Comparison of ENCODE assay signal across 17 cellular contexts in the genomic region with DNA sequence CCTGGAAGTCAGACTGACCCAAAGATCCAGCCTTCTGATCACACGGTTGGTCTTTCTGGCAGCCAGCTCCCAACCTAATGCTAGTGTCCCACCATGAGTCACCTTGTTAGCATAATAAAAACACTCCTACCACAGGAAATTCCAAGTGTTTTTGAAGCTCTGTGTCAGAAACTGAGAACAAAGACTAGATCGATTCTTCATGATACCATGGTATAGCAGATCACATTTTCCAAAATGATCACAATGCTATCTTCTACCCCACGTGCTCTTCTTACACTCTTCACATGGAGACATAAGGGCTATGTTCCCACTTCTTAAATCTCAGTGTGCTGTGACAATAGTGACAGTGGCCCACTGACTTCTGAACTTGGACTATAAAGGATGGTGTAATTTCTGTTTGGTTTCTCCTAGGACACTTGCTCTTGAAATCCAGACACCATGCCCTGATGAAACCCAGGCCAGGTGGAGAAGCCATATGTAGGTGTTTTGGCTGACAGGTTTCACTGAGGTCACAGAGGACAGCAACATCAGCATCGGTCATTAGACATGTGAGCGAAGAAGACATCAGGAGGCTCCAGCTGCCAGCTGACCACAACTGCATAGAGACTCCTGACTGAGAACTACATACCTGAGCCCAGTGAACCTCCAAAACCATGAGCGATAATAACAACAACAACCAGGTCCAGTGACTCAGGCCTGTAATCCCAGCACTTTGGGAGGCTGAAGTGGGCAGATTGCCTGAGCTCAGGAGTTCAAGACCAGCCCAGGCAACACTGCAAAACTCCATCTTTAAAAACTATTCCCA. TPM values are rescaled to one million over a fixed set of nuclear protein-coding genes. Genes with fewer than 3 reads are reported as not detected.
DNase-seq lines count a peak whose midpoint lies in the region; ATAC-seq and TF ChIP-seq lines count a peak whose summit lies in the region.
"Had no signal": no experiment of that assay in that cellular context is flagged by ENCODE, and none has a peak within 500 bp of the region (broad histone marks: within the 10 kb centered on the region; RNA-seq: fewer than 3 reads in every experiment).

No MANE protein-coding gene starts in this region.

- H3K4me3 ChIP-seq in right lobe of liver (no peak overlapping the region), vagina (no peak overlapping the region)
- no peak overlapping the region for H3K4me3 ChIP-seq in effector memory CD4-positive, alpha-beta T cell (ENCODE audit: insufficient read depth, low read depth, low read length, poor library complexity, severe bottlenecking)
- H3K4me3 ChIP-seq: PC-9 had no signal

- H3K27ac Mint-ChIP-seq in IgD-negative memory B cell = peak overlapping the region in 2 of 3 donors; percentile 3 to 69
- H3K27ac Mint-ChIP-seq: activated naive CD8-positive, alpha-beta T cell; B cell had no signal

- peaks cover 2 to 14% (median 5%) of the 10 kb centered on the region in 3 donors for H3K9me3 Mint-ChIP-seq in IgD-negative memory B cell

- no peak for TF ChIP-seq CTCF in right lobe of liver (IDR thresholded peaks at IDR 0.05)
- TF ChIP-seq CTCF in vagina (IDR thresholded peaks at IDR 0.05) = no peak

- H3K36me3 ChIP-seq in right lobe of liver = no peaks in the 10 kb centered on the region
- H3K36me3 ChIP-seq in effector memory CD4-positive, alpha-beta T cell (ENCODE audit: control insufficient read depth, insufficient read depth, low read length) = no peaks in the 10 kb centered on the region
- H3K36me3 ChIP-seq in vagina = no peaks in the 10 kb centered on the region

- H3K27me3 Mint-ChIP-seq in IgD-negative memory B cell = peaks cover 6% of the 10 kb centered on the region

- H3K4me1 ChIP-seq in right lobe of liver (peaks cover 0 to 25% (median 4%) of the 10 kb centered on the region in 4 donors), vagina (no peaks in the 10 kb centered on the region)
- H3K4me1 ChIP-seq in effector memory CD4-positive, alpha-beta T cell (ENCODE audit: control insufficient read depth, insufficient read depth, low read length, poor library complexity, severe bottlenecking) = no peaks in the 10 kb centered on the region
- H3K4me1 ChIP-seq: parathyroid adenoma had no signal

- ATAC-seq in right lobe of liver (peak; percentile 20 to 61 (median 42)), HG03342 (IDR thresholded peaks at IDR 0.05; ENCODE audit: unreplicated experiment) (no peak)
- ATAC-seq in stimulated activated naive CD8-positive, alpha-beta T cell treated with anti-CD3 and anti-CD28 coated beads, Interleukin-15, Interleukin-2, amounts not matched to agents 100 U/mL and 50 U/mL, for 24 hours = no peak

- peak; percentile 44 for DNase-seq in AG20443 (ENCODE audit: low spot score)
- DNase-seq in dermis blood vessel endothelial cell = peak; percentile 90
- no peak for DNase-seq in right lobe of liver
- DNase-seq in effector memory CD4-positive, alpha-beta T cell = no peak
- no peak for DNase-seq in stimulated activated naive CD8-positive, alpha-beta T cell treated with anti-CD3 and anti-CD28 coated beads, Interleukin-15, Interleukin-2, amounts not matched to agents 100 U/mL and 50 U/mL, for 24 hours
- no peak for DNase-seq in vagina (ENCODE audit: extremely low spot score in 2 of 2)
- DNase-seq: activated CD8-positive, alpha-beta memory T cell treated with anti-CD3 and anti-CD28 coated beads, Interleukin-2, amount 50 U/mL, for 48 hours; erythroblast; KG1; NCI-H1694 treated with DMSO at 0.1 percent for 48 hours; NCI-H510A; PC-9 had no signal

- intact Hi-C loops in right lobe of liver (cut with DNase I) = no loop called here
- intact Hi-C loops in vagina (cut with DNase I) = no loop called here

- H3K27ac ChIP-seq in right lobe of liver (no peak overlapping the region), vagina (no peak overlapping the region)
- H3K27ac ChIP-seq in effector memory CD4-positive, alpha-beta T cell (ENCODE audit: insufficient read depth, low read length, poor library complexity, severe bottlenecking) = no peak overlapping the region
- H3K27ac ChIP-seq: parathyroid adenoma, PC-9 had no signal

- 74% methylated on average over 6 of the region's 6 CpGs for WGBS in right lobe of liver (ENCODE audit: insufficient coverage, low coverage, low lambda C conversion rate, missing lambda C conversion rate)

- H3K9me3 ChIP-seq in right lobe of liver (no peaks in the 10 kb centered on the region), vagina (no peaks in the 10 kb centered on the region)
- no peaks in the 10 kb centered on the region for H3K9me3 ChIP-seq in effector memory CD4-positive, alpha-beta T cell (ENCODE audit: control insufficient read depth, low read length)

- no peak for TF ChIP-seq POLR2A in right lobe of liver (IDR thresholded peaks at IDR 0.05)
- TF ChIP-seq POLR2A in vagina (IDR thresholded peaks at IDR 0.05) = no peak

- H3K4me1 Mint-ChIP-seq in IgD-negative memory B cell = no peaks in the 10 kb centered on the region
- H3K4me1 Mint-ChIP-seq: B cell had no signal

- H3K36me3 Mint-ChIP-seq in IgD-negative memory B cell = no peaks in the 10 kb centered on the region
- H3K36me3 Mint-ChIP-seq: activated naive CD8-positive, alpha-beta T cell had no signal

- H3K27me3 ChIP-seq in right lobe of liver = no peaks in the 10 kb centered on the region
- H3K27me3 ChIP-seq in effector memory CD4-positive, alpha-beta T cell (replicated peaks; ENCODE audit: control insufficient read depth, insufficient read depth, low read length, poor library complexity, severe bottlenecking) = no peaks in the 10 kb centered on the region
- H3K27me3 ChIP-seq in vagina = no peaks in the 10 kb centered on the region

- H3K4me3 Mint-ChIP-seq in IgD-negative memory B cell = no peak overlapping the region
- H3K4me3 Mint-ChIP-seq: activated naive CD8-positive, alpha-beta T cell; B cell had no signal

RNA-seq across cellular contexts. Expression of a gene that starts 57.5 kb away (rescaled TPM):
- polyA plus RNA-seq in IgD-negative memory B cell = 30.4 TPM
- 6.5 and 11.4 TPM in 2 replicates for total RNA-seq in dermis blood vessel endothelial cell
- 10 to 100 TPM; 11.4 to 17.6 (median 12.1) TPM for total RNA-seq in right lobe of liver
- 12.5 TPM for total RNA-seq in vagina

RNA-seq across cellular contexts. Expression of a gene that starts 58.6 kb away (rescaled TPM):
- polyA plus RNA-seq in IgD-negative memory B cell = 2.0 TPM
- total RNA-seq in dermis blood vessel endothelial cell = 3.2 and 4.3 TPM in 2 replicates
- total RNA-seq in right lobe of liver = 1 to 10 TPM; 2.0 to 4.0 (median 3.5) TPM
- 4.9 TPM for total RNA-seq in vagina

Comparison
In these comparisons a context has a peak if more than half of its experiments do, and no peak if none do; other contexts are left out.
1. DNase-seq: peak in AG20443 (single experiment) and dermis blood vessel endothelial cell (single experiment); none in right lobe of liver (0 of 3), effector memory CD4-positive, alpha-beta T cell (0 of 3), stimulated activated naive CD8-positive, alpha-beta T cell treated with anti-CD3 and anti-CD28 coated beads, Interleukin-15, Interleukin-2, amounts not matched to agents 100 U/mL and 50 U/mL, for 24 hours (single experiment) and vagina (0 of 2).
2. ATAC-seq: peak in right lobe of liver (4 of 4); none in stimulated activated naive CD8-positive, alpha-beta T cell treated with anti-CD3 and anti-CD28 coated beads, Interleukin-15, Interleukin-2, amounts not matched to agents 100 U/mL and 50 U/mL, for 24 hours (single experiment) and HG03342 (single experiment).